ENCODE assay signal across 1 cellular context in the genomic region with DNA sequence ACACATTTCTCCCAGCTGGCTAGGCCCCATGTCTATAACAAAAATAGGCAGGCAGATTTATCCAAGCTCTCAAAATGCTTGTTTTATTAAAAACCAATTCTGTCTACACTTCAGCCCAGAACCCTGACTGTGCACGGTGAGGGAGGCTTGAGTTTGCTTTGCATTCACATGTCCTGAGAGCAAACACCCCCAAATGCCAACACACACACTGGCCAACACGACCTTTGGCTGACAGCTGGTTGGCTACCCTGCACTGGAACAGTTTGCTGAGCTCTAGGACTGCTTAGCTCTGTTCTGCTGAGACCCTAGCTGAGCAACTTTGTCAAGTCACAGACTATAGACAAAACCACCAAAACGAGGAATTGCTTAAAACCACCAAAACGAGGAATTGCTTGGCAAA.
A peak's percentile ranks its signal among the peaks of the same experiment; 100 is the strongest.
TF ChIP-seq lines count a peak whose summit lies in the region.

No MANE protein-coding gene starts in this region.

TF ChIP-seq in HepG2, 621 proteins besides CTCF, POLR2A, EP300 and RAD21 (continued from another document and continues in another):
- TF ChIP-seq, protein P1, sequence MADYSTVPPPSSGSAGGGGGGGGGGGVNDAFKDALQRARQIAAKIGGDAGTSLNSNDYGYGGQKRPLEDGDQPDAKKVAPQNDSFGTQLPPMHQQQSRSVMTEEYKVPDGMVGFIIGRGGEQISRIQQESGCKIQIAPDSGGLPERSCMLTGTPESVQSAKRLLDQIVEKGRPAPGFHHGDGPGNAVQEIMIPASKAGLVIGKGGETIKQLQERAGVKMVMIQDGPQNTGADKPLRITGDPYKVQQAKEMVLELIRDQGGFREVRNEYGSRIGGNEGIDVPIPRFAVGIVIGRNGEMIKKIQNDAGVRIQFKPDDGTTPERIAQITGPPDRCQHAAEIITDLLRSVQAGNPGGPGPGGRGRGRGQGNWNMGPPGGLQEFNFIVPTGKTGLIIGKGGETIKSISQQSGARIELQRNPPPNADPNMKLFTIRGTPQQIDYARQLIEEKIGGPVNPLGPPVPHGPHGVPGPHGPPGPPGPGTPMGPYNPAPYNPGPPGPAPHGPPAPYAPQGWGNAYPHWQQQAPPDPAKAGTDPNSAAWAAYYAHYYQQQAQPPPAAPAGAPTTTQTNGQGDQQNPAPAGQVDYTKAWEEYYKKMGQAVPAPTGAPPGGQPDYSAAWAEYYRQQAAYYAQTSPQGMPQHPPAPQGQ (CRISPR knock-in tag; IDR thresholded peaks at IDR 0.05; ENCODE audit: borderline replicate concordance) = no peak
- TF ChIP-seq, protein P2, sequence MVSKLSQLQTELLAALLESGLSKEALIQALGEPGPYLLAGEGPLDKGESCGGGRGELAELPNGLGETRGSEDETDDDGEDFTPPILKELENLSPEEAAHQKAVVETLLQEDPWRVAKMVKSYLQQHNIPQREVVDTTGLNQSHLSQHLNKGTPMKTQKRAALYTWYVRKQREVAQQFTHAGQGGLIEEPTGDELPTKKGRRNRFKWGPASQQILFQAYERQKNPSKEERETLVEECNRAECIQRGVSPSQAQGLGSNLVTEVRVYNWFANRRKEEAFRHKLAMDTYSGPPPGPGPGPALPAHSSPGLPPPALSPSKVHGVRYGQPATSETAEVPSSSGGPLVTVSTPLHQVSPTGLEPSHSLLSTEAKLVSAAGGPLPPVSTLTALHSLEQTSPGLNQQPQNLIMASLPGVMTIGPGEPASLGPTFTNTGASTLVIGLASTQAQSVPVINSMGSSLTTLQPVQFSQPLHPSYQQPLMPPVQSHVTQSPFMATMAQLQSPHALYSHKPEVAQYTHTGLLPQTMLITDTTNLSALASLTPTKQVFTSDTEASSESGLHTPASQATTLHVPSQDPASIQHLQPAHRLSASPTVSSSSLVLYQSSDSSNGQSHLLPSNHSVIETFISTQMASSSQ (IDR thresholded peaks at IDR 0.05; ENCODE audit: low read depth) = no peak
- TF ChIP-seq, protein P2 (CRISPR knock-in tag; IDR thresholded peaks at IDR 0.05; ENCODE audit: borderline replicate concordance) = no peak
- TF ChIP-seq, protein P3, sequence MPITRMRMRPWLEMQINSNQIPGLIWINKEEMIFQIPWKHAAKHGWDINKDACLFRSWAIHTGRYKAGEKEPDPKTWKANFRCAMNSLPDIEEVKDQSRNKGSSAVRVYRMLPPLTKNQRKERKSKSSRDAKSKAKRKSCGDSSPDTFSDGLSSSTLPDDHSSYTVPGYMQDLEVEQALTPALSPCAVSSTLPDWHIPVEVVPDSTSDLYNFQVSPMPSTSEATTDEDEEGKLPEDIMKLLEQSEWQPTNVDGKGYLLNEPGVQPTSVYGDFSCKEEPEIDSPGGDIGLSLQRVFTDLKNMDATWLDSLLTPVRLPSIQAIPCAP (CRISPR knock-in tag; IDR thresholded peaks at IDR 0.05; ENCODE audit: low read depth) = no peak
- TF ChIP-seq, protein P4, sequence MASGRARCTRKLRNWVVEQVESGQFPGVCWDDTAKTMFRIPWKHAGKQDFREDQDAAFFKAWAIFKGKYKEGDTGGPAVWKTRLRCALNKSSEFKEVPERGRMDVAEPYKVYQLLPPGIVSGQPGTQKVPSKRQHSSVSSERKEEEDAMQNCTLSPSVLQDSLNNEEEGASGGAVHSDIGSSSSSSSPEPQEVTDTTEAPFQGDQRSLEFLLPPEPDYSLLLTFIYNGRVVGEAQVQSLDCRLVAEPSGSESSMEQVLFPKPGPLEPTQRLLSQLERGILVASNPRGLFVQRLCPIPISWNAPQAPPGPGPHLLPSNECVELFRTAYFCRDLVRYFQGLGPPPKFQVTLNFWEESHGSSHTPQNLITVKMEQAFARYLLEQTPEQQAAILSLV (CRISPR knock-in tag; IDR thresholded peaks at IDR 0.05; ENCODE audit: borderline replicate concordance) = no peak
- TF ChIP-seq NR2F1 (CRISPR knock-in tag; IDR thresholded peaks at IDR 0.05) = no peak
- TF ChIP-seq, protein P5, sequence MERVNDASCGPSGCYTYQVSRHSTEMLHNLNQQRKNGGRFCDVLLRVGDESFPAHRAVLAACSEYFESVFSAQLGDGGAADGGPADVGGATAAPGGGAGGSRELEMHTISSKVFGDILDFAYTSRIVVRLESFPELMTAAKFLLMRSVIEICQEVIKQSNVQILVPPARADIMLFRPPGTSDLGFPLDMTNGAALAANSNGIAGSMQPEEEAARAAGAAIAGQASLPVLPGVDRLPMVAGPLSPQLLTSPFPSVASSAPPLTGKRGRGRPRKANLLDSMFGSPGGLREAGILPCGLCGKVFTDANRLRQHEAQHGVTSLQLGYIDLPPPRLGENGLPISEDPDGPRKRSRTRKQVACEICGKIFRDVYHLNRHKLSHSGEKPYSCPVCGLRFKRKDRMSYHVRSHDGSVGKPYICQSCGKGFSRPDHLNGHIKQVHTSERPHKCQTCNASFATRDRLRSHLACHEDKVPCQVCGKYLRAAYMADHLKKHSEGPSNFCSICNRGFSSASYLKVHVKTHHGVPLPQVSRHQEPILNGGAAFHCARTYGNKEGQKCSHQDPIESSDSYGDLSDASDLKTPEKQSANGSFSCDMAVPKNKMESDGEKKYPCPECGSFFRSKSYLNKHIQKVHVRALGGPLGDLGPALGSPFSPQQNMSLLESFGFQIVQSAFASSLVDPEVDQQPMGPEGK (CRISPR knock-in tag; IDR thresholded peaks at IDR 0.05) = peak; percentile 66
- TF ChIP-seq TEAD3 (CRISPR knock-in tag; optimal IDR thresholded peaks at IDR 0.05; ENCODE audit: borderline replicate concordance) = peak; percentile 84
- 0 out of 2 replicates have a peak, but pooled peaks have one; percentile 39 for TF ChIP-seq POGZ (CRISPR knock-in tag; IDR thresholded peaks at IDR 0.05)
- 0 out of 2 replicates have a peak, but pooled peaks have one; percentile 12 for TF ChIP-seq MED1 (CRISPR knock-in tag; IDR thresholded peaks at IDR 0.05)
- TF ChIP-seq HOXA5 (CRISPR knock-in tag; IDR thresholded peaks at IDR 0.05) = no peak
- TF ChIP-seq ZNF605 (CRISPR knock-in tag; IDR thresholded peaks at IDR 0.05) = no peak
- no peak for TF ChIP-seq ZNF720 (CRISPR knock-in tag; IDR thresholded peaks at IDR 0.05)
- 0 out of 2 replicates have a peak, but pooled peaks have one; percentile 28 for TF ChIP-seq MAZ (IDR thresholded peaks at IDR 0.05; ENCODE audit: borderline replicate concordance, low read depth, low read length)
- TF ChIP-seq MAZ (CRISPR knock-in tag; IDR thresholded peaks at IDR 0.05; ENCODE audit: low read depth) = no peak
- no peak for TF ChIP-seq ZNF235 (CRISPR knock-in tag; IDR thresholded peaks at IDR 0.05; ENCODE audit: borderline replicate concordance)
- no peak for TF ChIP-seq LCORL (IDR thresholded peaks at IDR 0.05)
- peak; percentile 84; the same call in 1 of the 2 replicates for TF ChIP-seq LCORL (CRISPR knock-in tag; IDR thresholded peaks at IDR 0.05)
- no peak for TF ChIP-seq AGO1 (IDR thresholded peaks at IDR 0.05; ENCODE audit: low read depth, low read length, poor library complexity, severe bottlenecking)
- TF ChIP-seq NONO (IDR thresholded peaks at IDR 0.05) = no peak
- TF ChIP-seq NONO (CRISPR knock-in tag; conservative IDR thresholded peaks at IDR 0.05) = 0 out of 2 replicates have a peak, but pooled peaks have one; percentile 20
- no peak for TF ChIP-seq PHB2 (IDR thresholded peaks at IDR 0.05; ENCODE audit: partially characterized antibody)
- TF ChIP-seq FOSL1 (CRISPR knock-in tag; IDR thresholded peaks at IDR 0.05; ENCODE audit: borderline replicate concordance) = no peak
- no peak for TF ChIP-seq ZNF121 (CRISPR knock-in tag; IDR thresholded peaks at IDR 0.05)
- peak; percentile 65 for TF ChIP-seq GATAD2A (CRISPR knock-in tag; IDR thresholded peaks at IDR 0.05)
- TF ChIP-seq, protein P6, sequence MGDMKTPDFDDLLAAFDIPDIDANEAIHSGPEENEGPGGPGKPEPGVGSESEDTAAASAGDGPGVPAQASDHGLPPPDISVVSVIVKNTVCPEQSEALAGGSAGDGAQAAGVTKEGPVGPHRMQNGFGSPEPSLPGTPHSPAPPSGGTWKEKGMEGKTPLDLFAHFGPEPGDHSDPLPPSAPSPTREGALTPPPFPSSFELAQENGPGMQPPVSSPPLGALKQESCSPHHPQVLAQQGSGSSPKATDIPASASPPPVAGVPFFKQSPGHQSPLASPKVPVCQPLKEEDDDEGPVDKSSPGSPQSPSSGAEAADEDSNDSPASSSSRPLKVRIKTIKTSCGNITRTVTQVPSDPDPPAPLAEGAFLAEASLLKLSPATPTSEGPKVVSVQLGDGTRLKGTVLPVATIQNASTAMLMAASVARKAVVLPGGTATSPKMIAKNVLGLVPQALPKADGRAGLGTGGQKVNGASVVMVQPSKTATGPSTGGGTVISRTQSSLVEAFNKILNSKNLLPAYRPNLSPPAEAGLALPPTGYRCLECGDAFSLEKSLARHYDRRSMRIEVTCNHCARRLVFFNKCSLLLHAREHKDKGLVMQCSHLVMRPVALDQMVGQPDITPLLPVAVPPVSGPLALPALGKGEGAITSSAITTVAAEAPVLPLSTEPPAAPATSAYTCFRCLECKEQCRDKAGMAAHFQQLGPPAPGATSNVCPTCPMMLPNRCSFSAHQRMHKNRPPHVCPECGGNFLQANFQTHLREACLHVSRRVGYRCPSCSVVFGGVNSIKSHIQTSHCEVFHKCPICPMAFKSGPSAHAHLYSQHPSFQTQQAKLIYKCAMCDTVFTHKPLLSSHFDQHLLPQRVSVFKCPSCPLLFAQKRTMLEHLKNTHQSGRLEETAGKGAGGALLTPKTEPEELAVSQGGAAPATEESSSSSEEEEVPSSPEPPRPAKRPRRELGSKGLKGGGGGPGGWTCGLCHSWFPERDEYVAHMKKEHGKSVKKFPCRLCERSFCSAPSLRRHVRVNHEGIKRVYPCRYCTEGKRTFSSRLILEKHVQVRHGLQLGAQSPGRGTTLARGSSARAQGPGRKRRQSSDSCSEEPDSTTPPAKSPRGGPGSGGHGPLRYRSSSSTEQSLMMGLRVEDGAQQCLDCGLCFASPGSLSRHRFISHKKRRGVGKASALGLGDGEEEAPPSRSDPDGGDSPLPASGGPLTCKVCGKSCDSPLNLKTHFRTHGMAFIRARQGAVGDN (CRISPR knock-in tag; IDR thresholded peaks at IDR 0.05) = peak; percentile 45; the same call in 1 of the 2 replicates
- no peak for TF ChIP-seq ZNF136 (CRISPR knock-in tag; IDR thresholded peaks at IDR 0.05; ENCODE audit: low read depth)
- TF ChIP-seq SKI (IDR thresholded peaks at IDR 0.05; ENCODE audit: partially characterized antibody) = no peak
- TF ChIP-seq, protein P7, sequence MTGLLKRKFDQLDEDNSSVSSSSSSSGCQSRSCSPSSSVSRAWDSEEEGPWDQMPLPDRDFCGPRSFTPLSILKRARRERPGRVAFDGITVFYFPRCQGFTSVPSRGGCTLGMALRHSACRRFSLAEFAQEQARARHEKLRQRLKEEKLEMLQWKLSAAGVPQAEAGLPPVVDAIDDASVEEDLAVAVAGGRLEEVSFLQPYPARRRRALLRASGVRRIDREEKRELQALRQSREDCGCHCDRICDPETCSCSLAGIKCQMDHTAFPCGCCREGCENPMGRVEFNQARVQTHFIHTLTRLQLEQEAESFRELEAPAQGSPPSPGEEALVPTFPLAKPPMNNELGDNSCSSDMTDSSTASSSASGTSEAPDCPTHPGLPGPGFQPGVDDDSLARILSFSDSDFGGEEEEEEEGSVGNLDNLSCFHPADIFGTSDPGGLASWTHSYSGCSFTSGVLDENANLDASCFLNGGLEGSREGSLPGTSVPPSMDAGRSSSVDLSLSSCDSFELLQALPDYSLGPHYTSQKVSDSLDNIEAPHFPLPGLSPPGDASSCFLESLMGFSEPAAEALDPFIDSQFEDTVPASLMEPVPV (CRISPR knock-in tag; IDR thresholded peaks at IDR 0.05) = no peak
- no peak for TF ChIP-seq NCOA1 (CRISPR knock-in tag; IDR thresholded peaks at IDR 0.05)
- peak; percentile 75; the same call in 1 of the 2 replicates for TF ChIP-seq TARDBP (CRISPR knock-in tag; IDR thresholded peaks at IDR 0.05)
- TF ChIP-seq MAFK (conservative IDR thresholded peaks at IDR 0.05 in 1 of 2, IDR thresholded peaks at IDR 0.05 in 1 of 2; ENCODE audit: low read length in 2 of 2) = 0 out of 4 replicates have a peak, but pooled peaks of 1 of the 2 experiments have one; percentile 0
- TF ChIP-seq HNRNPLL (IDR thresholded peaks at IDR 0.05; ENCODE audit: low read depth, low read length, poor library complexity, severe bottlenecking) = no peak
- TF ChIP-seq, protein P8, sequence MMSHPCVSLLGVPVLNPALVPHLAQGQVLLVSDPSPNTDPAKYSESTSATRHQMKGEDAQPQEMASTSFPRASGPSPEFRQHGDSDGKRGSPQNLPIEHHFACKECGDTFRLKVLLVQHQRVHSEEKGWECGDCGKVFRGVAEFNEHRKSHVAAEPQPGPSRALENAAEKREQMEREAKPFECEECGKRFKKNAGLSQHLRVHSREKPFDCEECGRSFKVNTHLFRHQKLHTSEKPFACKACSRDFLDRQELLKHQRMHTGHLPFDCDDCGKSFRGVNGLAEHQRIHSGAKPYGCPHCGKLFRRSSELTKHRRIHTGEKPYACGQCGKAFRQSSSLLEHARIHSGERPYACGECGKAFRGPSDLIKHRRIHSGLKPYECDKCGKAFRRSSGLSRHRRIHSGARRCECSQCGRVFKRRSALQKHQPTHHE (CRISPR knock-in tag; IDR thresholded peaks at IDR 0.05; ENCODE audit: borderline replicate concordance) = no peak
- TF ChIP-seq, protein P9, sequence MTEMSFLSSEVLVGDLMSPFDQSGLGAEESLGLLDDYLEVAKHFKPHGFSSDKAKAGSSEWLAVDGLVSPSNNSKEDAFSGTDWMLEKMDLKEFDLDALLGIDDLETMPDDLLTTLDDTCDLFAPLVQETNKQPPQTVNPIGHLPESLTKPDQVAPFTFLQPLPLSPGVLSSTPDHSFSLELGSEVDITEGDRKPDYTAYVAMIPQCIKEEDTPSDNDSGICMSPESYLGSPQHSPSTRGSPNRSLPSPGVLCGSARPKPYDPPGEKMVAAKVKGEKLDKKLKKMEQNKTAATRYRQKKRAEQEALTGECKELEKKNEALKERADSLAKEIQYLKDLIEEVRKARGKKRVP (CRISPR knock-in tag; IDR thresholded peaks at IDR 0.05) = no peak
- TF ChIP-seq NPAS2 (CRISPR knock-in tag; IDR thresholded peaks at IDR 0.05; ENCODE audit: borderline replicate concordance) = no peak
